18 cellular contexts compared by ENCODE assay signal in genomic region chr1:53145619-53145941, GRCh38. TPM values are rescaled to one million over a fixed set of nuclear protein-coding genes. Genes with fewer than 3 reads are reported as not detected.
DNase-seq lines count a peak whose midpoint lies in the region; TF ChIP-seq lines count a peak whose summit lies in the region.
"Had no signal": no experiment of that assay in that cellular context is flagged by ENCODE, and none has a peak within 500 bp of the region (broad histone marks: within the 10 kb centered on the region; RNA-seq: fewer than 3 reads in every experiment).

No MANE protein-coding gene starts in this region.

- dilution Hi-C loops in mammary epithelial cell (cut with HindIII; ENCODE audit: low sequenced_read_pairs) = no loop called here

- H2BK120ac ChIP-seq in neuronal stem cell (ENCODE audit: low read depth, low read length) = no peak overlapping the region

- H3K36me3 Mint-ChIP-seq in MCF 10A (ENCODE audit: insufficient read depth, unreplicated experiment) = no peaks in the 10 kb centered on the region
- H3K36me3 Mint-ChIP-seq: activated naive CD4-positive, alpha-beta T cell treated with anti-CD3 and anti-CD28 coated beads, Interleukin-2, amount 50 U/mL, for 24 hours had no signal

- H3K36me3 ChIP-seq in mammary epithelial cell (ENCODE audit: insufficient read depth, low read length) (no peaks in the 10 kb centered on the region), esophagus muscularis mucosa (no peaks in the 10 kb centered on the region), osteoblast (ENCODE audit: insufficient read depth, low read length) (no peaks in the 10 kb centered on the region), uterus (no peaks in the 10 kb centered on the region), neuronal stem cell (replicated peaks in 1 of 2; ENCODE audit: control insufficient read depth in 2 of 2, insufficient read depth in 2 of 2, low read length in 2 of 2) (no peaks in the 10 kb centered on the region)
- H3K36me3 ChIP-seq: prostate gland had no signal

- intact Hi-C loops in MCF 10A (cut with micrococcal nuclease) = no loop called here
- intact Hi-C loops in mammary epithelial cell (cut with micrococcal nuclease) = no loop called here
- intact Hi-C loops in esophagus muscularis mucosa (cut with DNase I) = no loop called here
- intact Hi-C loops in uterus (cut with DNase I; ENCODE audit: low total_unique reads) = no loop called here

- H2BK5ac ChIP-seq in neuronal stem cell (ENCODE audit: low read length) = no peak overlapping the region

- H3K4me1 ChIP-seq in mammary epithelial cell (ENCODE audit: insufficient read depth, low read length) = peaks cover 9% of the 10 kb centered on the region
- peaks cover under 1 to 31% (median 23%) of the 10 kb centered on the region in 4 donors for H3K4me1 ChIP-seq in esophagus muscularis mucosa
- H3K4me1 ChIP-seq in osteoblast (ENCODE audit: insufficient read depth, low read length) = peaks cover 30% of the 10 kb centered on the region
- H3K4me1 ChIP-seq in uterus = no peaks in the 10 kb centered on the region
- H3K4me1 ChIP-seq in neuronal stem cell (ENCODE audit: control insufficient read depth in 2 of 2, insufficient read depth in 1 of 2, low read depth in 1 of 2, low read length in 2 of 2) = peaks cover 0 to 6% of the 10 kb centered on the region in 2 donors
- H3K4me1 ChIP-seq: prostate gland had no signal

- no peak overlapping the region for H3K18ac ChIP-seq in neuronal stem cell (ENCODE audit: low read length)

- WGBS in mammary epithelial cell (ENCODE audit: low coverage, missing lambda C conversion rate) = 56% methylated on average over 5 of the region's 5 CpGs
- 66% methylated on average over 5 of the region's 5 CpGs for WGBS in esophagus muscularis mucosa
- WGBS in neuronal stem cell (ENCODE audit: extremely low coverage in 2 of 2, insufficient read length in 2 of 2, insufficient replicate concordance in 1 of 2), 2 donors = no CpG with 5 or more reads among the region's 5 CpGs

- no peak overlapping the region for H2AFZ ChIP-seq in mammary epithelial cell (ENCODE audit: low read depth, low read length)
- peak overlapping the region; percentile 76 for H2AFZ ChIP-seq in osteoblast (ENCODE audit: low read length)
- no peak overlapping the region for H2AFZ ChIP-seq in neuronal stem cell (ENCODE audit: low read length)

- no peak for TF ChIP-seq EP300 in esophagus muscularis mucosa (IDR thresholded peaks at IDR 0.05)

- H3K4me1 Mint-ChIP-seq in MCF 10A (ENCODE audit: insufficient read depth, unreplicated experiment) = peaks cover 15% of the 10 kb centered on the region
- H3K4me1 Mint-ChIP-seq: activated naive CD4-positive, alpha-beta T cell treated with anti-CD3 and anti-CD28 coated beads, Interleukin-2, amount 50 U/mL, for 24 hours had no signal

- BruUV-seq in MCF 10A (replicated peaks; lab: Mats Ljungman, UMichigan) (no TSS peak), mammary epithelial cell (replicated peaks; lab: Mats Ljungman, UMichigan) (no TSS peak)

- H3K79me2 ChIP-seq in mammary epithelial cell (ENCODE audit: insufficient read depth, low read length) (no peaks in the 10 kb centered on the region), osteoblast (ENCODE audit: insufficient read depth, low read length) (no peaks in the 10 kb centered on the region)

- no peak for TF ChIP-seq POLR2A in esophagus muscularis mucosa (IDR thresholded peaks at IDR 0.05; ENCODE audit: low read depth)
- no peak for TF ChIP-seq POLR2A in uterus (IDR thresholded peaks at IDR 0.05)

- H3K4me3 ChIP-seq in mammary epithelial cell (replicated peaks in 1 of 3; ENCODE audit: insufficient read depth in 1 of 3, low read depth in 2 of 3, low read length in 3 of 3) = no peak overlapping the region
- no peak overlapping the region for H3K4me3 ChIP-seq in esophagus muscularis mucosa
- H3K4me3 ChIP-seq in osteoblast (ENCODE audit: insufficient read depth, low read length) = no peak overlapping the region
- no peak overlapping the region for H3K4me3 ChIP-seq in uterus
- H3K4me3 ChIP-seq in neuronal stem cell (ENCODE audit: low read length in 2 of 2) = no peak overlapping the region
- H3K4me3 ChIP-seq: prostate gland had no signal

- H3K4me3 Mint-ChIP-seq in MCF 10A (ENCODE audit: unreplicated experiment) = no peak overlapping the region
- H3K4me3 Mint-ChIP-seq: activated naive CD4-positive, alpha-beta T cell treated with anti-CD3 and anti-CD28 coated beads, Interleukin-2, amount 50 U/mL, for 24 hours; H9 had no signal

- H2AK5ac ChIP-seq in neuronal stem cell (ENCODE audit: low read depth, low read length) = no peak overlapping the region

- DNase-seq in MCF 10A (ENCODE audit: unreplicated experiment) (no peak), mammary epithelial cell (no peak), esophagus muscularis mucosa (ENCODE audit: extremely low spot score) (peak; percentile 92), osteoblast (ENCODE audit: insufficient read length, low spot score, missing footprints) (no peak), uterus (no peak), putamen (ENCODE audit: low spot score) (no peak), neuronal stem cell (ENCODE audit: low spot score) (no peak), germinal center (ENCODE audit: low spot score) (no peak)
- DNase-seq: activated CD8-positive, alpha-beta memory T cell treated with anti-CD3 and anti-CD28 coated beads, Interleukin-2, amount 50 U/mL, for 4 hours; central memory CD4-positive, alpha-beta T cell; H9; NCI-H2107; NK-92 treated with Interleukin-12 subunit alpha and Interleukin-12 subunit beta, amount 100 ng/mL, for 24 hours; stimulated activated naive CD4-positive, alpha-beta T cell treated with Interleukin-2 at 50 U/mL for 16 hours; SW 1271 had no signal

- H4K91ac ChIP-seq in neuronal stem cell (ENCODE audit: low read depth, low read length, poor library complexity) = no peak overlapping the region

- POLR2A ChIA-PET in MCF 10A (lab: Yijun Ruan, JAX) = interaction anchor here (0.8 kb wide), 1 partner anchor 9 kb away, joined by 5 read pairs; no protein-coding TSS in a partner anchor

- no peaks in the 10 kb centered on the region for H3K27me3 Mint-ChIP-seq in MCF 10A (ENCODE audit: insufficient read depth, unreplicated experiment)
- H3K27me3 Mint-ChIP-seq: activated naive CD4-positive, alpha-beta T cell treated with anti-CD3 and anti-CD28 coated beads, Interleukin-2, amount 50 U/mL, for 24 hours had no signal

- H3K27ac ChIP-seq in mammary epithelial cell (ENCODE audit: insufficient read depth, low read depth, low read length) (no peak overlapping the region), esophagus muscularis mucosa (replicated peaks in 1 of 4) (peak overlapping the region; percentile 75 to 86 (median 78)), osteoblast (ENCODE audit: low read depth, low read length) (peak overlapping the region; percentile 98), uterus (peak overlapping the region; percentile 83 to 87), neuronal stem cell (replicated peaks; ENCODE audit: low read length) (no peak overlapping the region)
- H3K27ac ChIP-seq: prostate gland had no signal

- no peaks in the 10 kb centered on the region for H3K9me3 Mint-ChIP-seq in MCF 10A (ENCODE audit: unreplicated experiment)
- H3K9me3 Mint-ChIP-seq: activated naive CD4-positive, alpha-beta T cell treated with anti-CD3 and anti-CD28 coated beads, Interleukin-2, amount 50 U/mL, for 24 hours; H9 had no signal

- H3K4me2 ChIP-seq in mammary epithelial cell (ENCODE audit: insufficient read depth, low read depth, low read length) (no peak overlapping the region), osteoblast (ENCODE audit: insufficient read depth, low read length) (no peak overlapping the region), neuronal stem cell (ENCODE audit: insufficient read depth, low read length, poor library complexity, severe bottlenecking) (no peak overlapping the region)

- H3K23ac ChIP-seq in neuronal stem cell (ENCODE audit: low read depth, low read length, poor library complexity) = no peak overlapping the region

- H3K14ac ChIP-seq in neuronal stem cell (ENCODE audit: low read length) = no peak overlapping the region

- peak overlapping the region; percentile 16 for H3K27ac Mint-ChIP-seq in MCF 10A (ENCODE audit: low read depth, unreplicated experiment)

- H4K20me1 ChIP-seq in mammary epithelial cell (ENCODE audit: insufficient read depth, low read length) = no peaks in the 10 kb centered on the region
- no peaks in the 10 kb centered on the region for H4K20me1 ChIP-seq in osteoblast (ENCODE audit: insufficient read depth, low read length)

- CTCF ChIA-PET in MCF 10A (lab: Yijun Ruan, JAX) (no interaction called here), mammary epithelial cell (lab: Charles Lee; ENCODE audit: low non-redundant PET) (no interaction called here)

- H4K8ac ChIP-seq in neuronal stem cell (ENCODE audit: low read depth, low read length) = no peak overlapping the region

- no peaks in the 10 kb centered on the region for H3K79me1 ChIP-seq in neuronal stem cell (ENCODE audit: low read depth, low read length)

- H3K27me3 ChIP-seq in mammary epithelial cell (ENCODE audit: insufficient read depth, low read length) = no peaks in the 10 kb centered on the region
- no peaks in the 10 kb centered on the region for H3K27me3 ChIP-seq in esophagus muscularis mucosa
- H3K27me3 ChIP-seq in osteoblast (ENCODE audit: insufficient read depth, low read length) = no peaks in the 10 kb centered on the region
- no peaks in the 10 kb centered on the region for H3K27me3 ChIP-seq in uterus
- peaks cover 0 to 32% (median 0%) of the 10 kb centered on the region in 3 experiments for H3K27me3 ChIP-seq in neuronal stem cell (ENCODE audit: control insufficient read depth in 3 of 3, insufficient read depth in 3 of 3, low read depth in 1 of 3, low read length in 3 of 3)

- TF ChIP-seq CTCF in MCF 10A (IDR thresholded peaks at IDR 0.05; ENCODE audit: unreplicated experiment) (no peak), mammary epithelial cell (conservative IDR thresholded peaks at IDR 0.05 in 1 of 2, IDR thresholded peaks at IDR 0.05 in 1 of 2; ENCODE audit: extremely low read depth in 1 of 2, insufficient read depth in 1 of 2, low read depth in 1 of 2, low read length in 2 of 2) (no peak), esophagus muscularis mucosa (IDR thresholded peaks at IDR 0.05) (no peak), osteoblast (IDR thresholded peaks at IDR 0.05; ENCODE audit: extremely low read depth, low read depth, low read length) (no peak), uterus (IDR thresholded peaks at IDR 0.05) (no peak)

- no peak overlapping the region for H2BK12ac ChIP-seq in neuronal stem cell (ENCODE audit: low read length)

- H2BK15ac ChIP-seq in neuronal stem cell (ENCODE audit: low read length) = no peak overlapping the region

- H3K9me3 ChIP-seq in mammary epithelial cell (replicated peaks; ENCODE audit: insufficient read depth, low read length) (no peaks in the 10 kb centered on the region), esophagus muscularis mucosa (no peaks in the 10 kb centered on the region), osteoblast (ENCODE audit: low read depth, low read length) (no peaks in the 10 kb centered on the region), uterus (no peaks in the 10 kb centered on the region), neuronal stem cell (replicated peaks in 1 of 2; ENCODE audit: control insufficient read depth in 2 of 2, insufficient read depth in 1 of 2, low read depth in 1 of 2, low read length in 2 of 2) (peaks cover 0 to 2% of the 10 kb centered on the region in 2 donors)
- H3K9me3 ChIP-seq: prostate gland had no signal

- in situ Hi-C loops in mammary epithelial cell (cut with MboI; ENCODE audit: low sequenced_read_pairs in 2 of 2) = no loop called here

- H3K4ac ChIP-seq in neuronal stem cell (ENCODE audit: low read length) = no peak overlapping the region

- H3K9ac ChIP-seq in mammary epithelial cell (ENCODE audit: insufficient read depth, low read length) (no peak overlapping the region), neuronal stem cell (ENCODE audit: low read depth, low read length, poor library complexity) (no peak overlapping the region)

RNA-seq across cellular contexts. Expression of gene SLC1A7, which starts 3.1 kb away (rescaled TPM):
- total RNA-seq in MCF 10A (2022) (not detected in 2 replicates), mammary epithelial cell (not detected), esophagus muscularis mucosa (1 to 10 TPM in 1 of 4 donors, under 1 TPM in 3; 0.45 to 3.7 (median 0.84) TPM), osteoblast (under 0.01 and 0.36 TPM in 2 replicates), uterus (under 1 TPM in 1 of 4 donors, not detected in 3; 0.24 TPM)
- polyA plus RNA-seq in mammary epithelial cell = not detected
- not detected for polyA minus RNA-seq in mammary epithelial cell
- not detected for polyA plus RNA-seq in neuronal stem cell (2013, experiment 1 of 2)
- polyA plus RNA-seq in neuronal stem cell (2013, experiment 2 of 2) = not detected
- total RNA-seq: H9, lung microvascular endothelial cell had no signal

RNA-seq across cellular contexts. Expression of gene CPT2, which starts 51.0 kb away (rescaled TPM):
- 17.3 and 19.6 TPM in 2 replicates for total RNA-seq in MCF 10A (2022)
- 10 to 100 TPM; 21.2 to 28.0 TPM for total RNA-seq in mammary epithelial cell
- polyA plus RNA-seq in mammary epithelial cell = 25.2 TPM
- polyA minus RNA-seq in mammary epithelial cell = 12.6 TPM
- 10 to 100 TPM; 11.4 to 19.1 (median 16.0) TPM for total RNA-seq in esophagus muscularis mucosa
- 20.6 and 24.2 TPM in 2 replicates for total RNA-seq in osteoblast
- 10 to 100 TPM in 2 of 4 donors, 1 to 10 TPM in 2; 2.4 to 83.3 (median 10.2) TPM for total RNA-seq in uterus
- polyA plus RNA-seq in neuronal stem cell (2013, experiment 1 of 2) = 13.9 TPM
- polyA plus RNA-seq in neuronal stem cell (2013, experiment 2 of 2) = 14.2 TPM

Comparison
In these comparisons a context has a peak if more than half of its experiments do, and no peak if none do; other contexts are left out.
1. H3K27ac ChIP-seq: peak in esophagus muscularis mucosa (4 of 4), osteoblast (single experiment) and uterus (2 of 2); none in mammary epithelial cell (single experiment) and neuronal stem cell (single experiment).